ENCODE assay signal across 2 cellular contexts in the genomic region with DNA sequence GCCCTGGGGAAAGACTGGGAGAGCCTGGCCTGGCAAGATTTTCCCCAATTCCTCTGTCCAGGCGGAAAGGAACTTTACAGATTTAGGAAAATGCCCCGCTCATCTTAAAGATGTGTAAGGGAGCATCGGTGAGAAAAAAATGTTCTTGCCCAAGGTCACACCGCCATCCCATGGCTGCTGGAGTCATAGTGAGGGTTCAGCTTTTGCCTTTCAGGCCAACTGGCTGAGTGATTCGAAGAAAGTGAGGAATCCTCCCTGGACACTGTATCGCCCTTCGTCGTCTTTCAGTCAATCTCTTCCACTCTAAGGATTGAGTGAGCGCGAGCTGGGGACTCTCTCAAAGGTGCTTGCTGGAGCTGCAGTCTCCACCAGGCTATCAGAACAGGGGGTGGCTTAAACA.
TF ChIP-seq lines count a peak whose summit lies in the region.

No MANE protein-coding gene starts in this region.

TF ChIP-seq in HepG2, 621 proteins besides CTCF, POLR2A, EP300 and RAD21 (continues in another document):
- TF ChIP-seq ZNF556 (CRISPR knock-in tag; IDR thresholded peaks at IDR 0.05; ENCODE audit: borderline replicate concordance) (no peak), JUN (CRISPR knock-in tag; IDR thresholded peaks at IDR 0.05) (no peak), ZNF563 (CRISPR knock-in tag; IDR thresholded peaks at IDR 0.05) (no peak), ZNF589 (CRISPR knock-in tag; conservative IDR thresholded peaks at IDR 0.05) (no peak), GFI1 (CRISPR knock-in tag; IDR thresholded peaks at IDR 0.05; ENCODE audit: borderline replicate concordance) (no peak), KDM3A (CRISPR knock-in tag; IDR thresholded peaks at IDR 0.05; ENCODE audit: low read depth) (no peak)
- TF ChIP-seq, protein P1, sequence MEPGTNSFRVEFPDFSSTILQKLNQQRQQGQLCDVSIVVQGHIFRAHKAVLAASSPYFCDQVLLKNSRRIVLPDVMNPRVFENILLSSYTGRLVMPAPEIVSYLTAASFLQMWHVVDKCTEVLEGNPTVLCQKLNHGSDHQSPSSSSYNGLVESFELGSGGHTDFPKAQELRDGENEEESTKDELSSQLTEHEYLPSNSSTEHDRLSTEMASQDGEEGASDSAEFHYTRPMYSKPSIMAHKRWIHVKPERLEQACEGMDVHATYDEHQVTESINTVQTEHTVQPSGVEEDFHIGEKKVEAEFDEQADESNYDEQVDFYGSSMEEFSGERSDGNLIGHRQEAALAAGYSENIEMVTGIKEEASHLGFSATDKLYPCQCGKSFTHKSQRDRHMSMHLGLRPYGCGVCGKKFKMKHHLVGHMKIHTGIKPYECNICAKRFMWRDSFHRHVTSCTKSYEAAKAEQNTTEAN (CRISPR knock-in tag; conservative IDR thresholded peaks at IDR 0.05) = no peak
- TF ChIP-seq, protein P2, sequence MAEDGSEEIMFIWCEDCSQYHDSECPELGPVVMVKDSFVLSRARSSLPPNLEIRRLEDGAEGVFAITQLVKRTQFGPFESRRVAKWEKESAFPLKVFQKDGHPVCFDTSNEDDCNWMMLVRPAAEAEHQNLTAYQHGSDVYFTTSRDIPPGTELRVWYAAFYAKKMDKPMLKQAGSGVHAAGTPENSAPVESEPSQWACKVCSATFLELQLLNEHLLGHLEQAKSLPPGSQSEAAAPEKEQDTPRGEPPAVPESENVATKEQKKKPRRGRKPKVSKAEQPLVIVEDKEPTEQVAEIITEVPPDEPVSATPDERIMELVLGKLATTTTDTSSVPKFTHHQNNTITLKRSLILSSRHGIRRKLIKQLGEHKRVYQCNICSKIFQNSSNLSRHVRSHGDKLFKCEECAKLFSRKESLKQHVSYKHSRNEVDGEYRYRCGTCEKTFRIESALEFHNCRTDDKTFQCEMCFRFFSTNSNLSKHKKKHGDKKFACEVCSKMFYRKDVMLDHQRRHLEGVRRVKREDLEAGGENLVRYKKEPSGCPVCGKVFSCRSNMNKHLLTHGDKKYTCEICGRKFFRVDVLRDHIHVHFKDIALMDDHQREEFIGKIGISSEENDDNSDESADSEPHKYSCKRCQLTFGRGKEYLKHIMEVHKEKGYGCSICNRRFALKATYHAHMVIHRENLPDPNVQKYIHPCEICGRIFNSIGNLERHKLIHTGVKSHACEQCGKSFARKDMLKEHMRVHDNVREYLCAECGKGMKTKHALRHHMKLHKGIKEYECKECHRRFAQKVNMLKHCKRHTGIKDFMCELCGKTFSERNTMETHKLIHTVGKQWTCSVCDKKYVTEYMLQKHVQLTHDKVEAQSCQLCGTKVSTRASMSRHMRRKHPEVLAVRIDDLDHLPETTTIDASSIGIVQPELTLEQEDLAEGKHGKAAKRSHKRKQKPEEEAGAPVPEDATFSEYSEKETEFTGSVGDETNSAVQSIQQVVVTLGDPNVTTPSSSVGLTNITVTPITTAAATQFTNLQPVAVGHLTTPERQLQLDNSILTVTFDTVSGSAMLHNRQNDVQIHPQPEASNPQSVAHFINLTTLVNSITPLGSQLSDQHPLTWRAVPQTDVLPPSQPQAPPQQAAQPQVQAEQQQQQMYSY (CRISPR knock-in tag; IDR thresholded peaks at IDR 0.05) = 0 out of 2 replicates have a peak, but pooled peaks have one; percentile 28
- TF ChIP-seq, protein P3, sequence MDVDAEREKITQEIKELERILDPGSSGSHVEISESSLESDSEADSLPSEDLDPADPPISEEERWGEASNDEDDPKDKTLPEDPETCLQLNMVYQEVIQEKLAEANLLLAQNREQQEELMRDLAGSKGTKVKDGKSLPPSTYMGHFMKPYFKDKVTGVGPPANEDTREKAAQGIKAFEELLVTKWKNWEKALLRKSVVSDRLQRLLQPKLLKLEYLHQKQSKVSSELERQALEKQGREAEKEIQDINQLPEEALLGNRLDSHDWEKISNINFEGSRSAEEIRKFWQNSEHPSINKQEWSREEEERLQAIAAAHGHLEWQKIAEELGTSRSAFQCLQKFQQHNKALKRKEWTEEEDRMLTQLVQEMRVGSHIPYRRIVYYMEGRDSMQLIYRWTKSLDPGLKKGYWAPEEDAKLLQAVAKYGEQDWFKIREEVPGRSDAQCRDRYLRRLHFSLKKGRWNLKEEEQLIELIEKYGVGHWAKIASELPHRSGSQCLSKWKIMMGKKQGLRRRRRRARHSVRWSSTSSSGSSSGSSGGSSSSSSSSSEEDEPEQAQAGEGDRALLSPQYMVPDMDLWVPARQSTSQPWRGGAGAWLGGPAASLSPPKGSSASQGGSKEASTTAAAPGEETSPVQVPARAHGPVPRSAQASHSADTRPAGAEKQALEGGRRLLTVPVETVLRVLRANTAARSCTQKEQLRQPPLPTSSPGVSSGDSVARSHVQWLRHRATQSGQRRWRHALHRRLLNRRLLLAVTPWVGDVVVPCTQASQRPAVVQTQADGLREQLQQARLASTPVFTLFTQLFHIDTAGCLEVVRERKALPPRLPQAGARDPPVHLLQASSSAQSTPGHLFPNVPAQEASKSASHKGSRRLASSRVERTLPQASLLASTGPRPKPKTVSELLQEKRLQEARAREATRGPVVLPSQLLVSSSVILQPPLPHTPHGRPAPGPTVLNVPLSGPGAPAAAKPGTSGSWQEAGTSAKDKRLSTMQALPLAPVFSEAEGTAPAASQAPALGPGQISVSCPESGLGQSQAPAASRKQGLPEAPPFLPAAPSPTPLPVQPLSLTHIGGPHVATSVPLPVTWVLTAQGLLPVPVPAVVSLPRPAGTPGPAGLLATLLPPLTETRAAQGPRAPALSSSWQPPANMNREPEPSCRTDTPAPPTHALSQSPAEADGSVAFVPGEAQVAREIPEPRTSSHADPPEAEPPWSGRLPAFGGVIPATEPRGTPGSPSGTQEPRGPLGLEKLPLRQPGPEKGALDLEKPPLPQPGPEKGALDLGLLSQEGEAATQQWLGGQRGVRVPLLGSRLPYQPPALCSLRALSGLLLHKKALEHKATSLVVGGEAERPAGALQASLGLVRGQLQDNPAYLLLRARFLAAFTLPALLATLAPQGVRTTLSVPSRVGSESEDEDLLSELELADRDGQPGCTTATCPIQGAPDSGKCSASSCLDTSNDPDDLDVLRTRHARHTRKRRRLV (CRISPR knock-in tag; IDR thresholded peaks at IDR 0.05) = no peak
- TF ChIP-seq, protein P4, sequence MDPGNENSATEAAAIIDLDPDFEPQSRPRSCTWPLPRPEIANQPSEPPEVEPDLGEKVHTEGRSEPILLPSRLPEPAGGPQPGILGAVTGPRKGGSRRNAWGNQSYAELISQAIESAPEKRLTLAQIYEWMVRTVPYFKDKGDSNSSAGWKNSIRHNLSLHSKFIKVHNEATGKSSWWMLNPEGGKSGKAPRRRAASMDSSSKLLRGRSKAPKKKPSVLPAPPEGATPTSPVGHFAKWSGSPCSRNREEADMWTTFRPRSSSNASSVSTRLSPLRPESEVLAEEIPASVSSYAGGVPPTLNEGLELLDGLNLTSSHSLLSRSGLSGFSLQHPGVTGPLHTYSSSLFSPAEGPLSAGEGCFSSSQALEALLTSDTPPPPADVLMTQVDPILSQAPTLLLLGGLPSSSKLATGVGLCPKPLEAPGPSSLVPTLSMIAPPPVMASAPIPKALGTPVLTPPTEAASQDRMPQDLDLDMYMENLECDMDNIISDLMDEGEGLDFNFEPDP (CRISPR knock-in tag; conservative IDR thresholded peaks at IDR 0.05) = no peak

TF ChIP-seq in HEK293T, 16 proteins besides CTCF, POLR2A, EP300 and RAD21:
- TF ChIP-seq FOXM1 (IDR thresholded peaks at IDR 0.05; ENCODE audit: borderline replicate concordance) (no peak), LEF1 (IDR thresholded peaks at IDR 0.05; ENCODE audit: borderline replicate concordance) (no peak), NFRKB (IDR thresholded peaks at IDR 0.05) (no peak)
